In genomic region chr3:121545049-121545563, GRCh38 we compare ENCODE assay signal across 8 cellular contexts. TPM values are rescaled to one million over a fixed set of nuclear protein-coding genes. Genes with fewer than 3 reads are reported as not detected.
A peak's percentile ranks its signal among the peaks of the same experiment; 100 is the strongest.
DNase-seq lines count a peak whose midpoint lies in the region; TF ChIP-seq lines count a peak whose summit lies in the region.

No MANE protein-coding gene starts in this region.

- peak overlapping the region; percentile 77 for H3K9ac ChIP-seq in GM23248
- H3K9ac ChIP-seq in SK-N-SH, result peak overlapping the region; percentile 67; the same call in 1 of the 2 replicates

- TF ChIP-seq EP300 in SK-N-SH (IDR thresholded peaks at IDR 0.05; ENCODE audit: borderline replicate concordance in 1 of 2, low read depth in 1 of 2, low read length in 1 of 2), result no peak

- no peaks in the 10 kb centered on the region for H3K9me3 Mint-ChIP-seq in CD14-positive monocyte

- POLR2A ChIA-PET in SK-N-SH (lab: Yijun Ruan, JAX), result no interaction called here

- no peak for TF ChIP-seq RAD21 in SK-N-SH (IDR thresholded peaks at IDR 0.05; ENCODE audit: low read length)

- H3K4me3 ChIP-seq in GM23248 (peak overlapping the region; percentile 91), SK-N-SH (ENCODE audit: low read depth in 2 of 2, low read length in 1 of 2) (peak overlapping the region; percentile 73 to 90), fibroblast of the aortic adventitia (ENCODE audit: low read depth, low read length) (peak overlapping the region; percentile 90), retinal pigment epithelial cell (ENCODE audit: low read length) (peak overlapping the region; percentile 90)

- peaks cover 0 to 2% (median 0%) of the 10 kb centered on the region in 3 donors for H3K27me3 Mint-ChIP-seq in CD14-positive monocyte (ENCODE audit: low read depth in 3 of 3)

- H3K9me2 ChIP-seq in GM23248 (ENCODE audit: insufficient read depth), result no peaks in the 10 kb centered on the region
- no peaks in the 10 kb centered on the region for H3K9me2 ChIP-seq in SK-N-SH

- DNase-seq in CD14-positive monocyte (ENCODE audit: low spot score) (no peak), GM23248 (peak; percentile 49), SK-N-SH (no peak), fibroblast of the aortic adventitia (ENCODE audit: low read depth) (no peak), retinal pigment epithelial cell (ENCODE audit: low read depth) (no peak), LoVo (ENCODE audit: low spot score) (no peak), Ammon's horn (ENCODE audit: low spot score) (no peak)
- no peak for DNase-seq in stimulated activated naive CD4-positive, alpha-beta T cell (lab: John Stamatoyannopoulos, UW)

- in situ Hi-C loops in GM23248 (cut with MboI), result no loop called here

- H3K27ac Mint-ChIP-seq in CD14-positive monocyte, result peak overlapping the region in 6 of 7 donors; percentile 8 to 83 (median 70)

- H3K36me3 Mint-ChIP-seq in CD14-positive monocyte, result peaks cover 10 to 28% of the 10 kb centered on the region in 2 donors

- H2AFZ ChIP-seq in GM23248, result peak overlapping the region; percentile 100
- H2AFZ ChIP-seq in SK-N-SH (ENCODE audit: low read depth), result peak overlapping the region; percentile 86

- no peaks in the 10 kb centered on the region for H3K27me3 ChIP-seq in GM23248 (replicated peaks; ENCODE audit: insufficient read depth)
- H3K27me3 ChIP-seq in SK-N-SH (ENCODE audit: insufficient read depth), result no peaks in the 10 kb centered on the region

- WGBS in GM23248 (ENCODE audit: low coverage in 1 of 2, low lambda C conversion rate in 2 of 2, missing lambda C conversion rate in 2 of 2), 2 experiments, result 1 to 2% methylated on average over 18 of the region's 18 CpGs
- 2% methylated on average over 18 of the region's 18 CpGs for WGBS in SK-N-SH (ENCODE audit: low lambda C conversion rate)

- H3K4me2 ChIP-seq in GM23248 (ENCODE audit: unreplicated experiment) (peak overlapping the region; percentile 99), SK-N-SH (peak overlapping the region; percentile 84)

- H3K4me1 ChIP-seq in GM23248 (ENCODE audit: insufficient read depth) (peaks cover 6% of the 10 kb centered on the region; the same call in 1 of the 2 replicates), SK-N-SH (ENCODE audit: control insufficient read depth in 1 of 2, insufficient read depth in 2 of 2, low read depth in 1 of 2, low read length in 1 of 2) (peaks cover 0 to 6% of the 10 kb centered on the region in 2 experiments; a peak in 2 of 4 replicates)

- peak overlapping the region; percentile 18 for H3K27ac ChIP-seq in GM23248
- H3K27ac ChIP-seq in SK-N-SH (ENCODE audit: low read depth in 2 of 2, low read length in 1 of 2), result peak overlapping the region in 1 of 2 experiments; percentile 55; a peak in 1 of 4 replicates

- peaks cover 21% of the 10 kb centered on the region for H3K4me1 Mint-ChIP-seq in CD14-positive monocyte

- H3F3A ChIP-seq in GM23248 (ENCODE audit: insufficient read depth) (no peaks in the 10 kb centered on the region; the same call in 1 of the 2 replicates), SK-N-SH (replicated peaks; ENCODE audit: insufficient read depth) (peaks cover 13% of the 10 kb centered on the region)

- CTCF ChIA-PET in SK-N-SH (lab: Yijun Ruan, JAX), result interaction anchor here (1.3 to 3.4 kb wide), 5 partner anchors 10 to 1134 kb away, joined by 3 to 28 read pairs (median 4); no protein-coding TSS in a partner anchor

- H4K20me1 ChIP-seq in GM23248 (ENCODE audit: insufficient read depth), result no peaks in the 10 kb centered on the region
- H4K20me1 ChIP-seq in SK-N-SH (ENCODE audit: insufficient read depth), result no peaks in the 10 kb centered on the region

- H3K36me3 ChIP-seq in GM23248 (ENCODE audit: low read depth) (no peaks in the 10 kb centered on the region), SK-N-SH (replicated peaks in 1 of 2; ENCODE audit: control insufficient read depth in 1 of 2, insufficient read depth in 2 of 2, low read length in 1 of 2) (no peaks in the 10 kb centered on the region)

- H3K4me3 Mint-ChIP-seq in CD14-positive monocyte, result peak overlapping the region; percentile 92

- TF ChIP-seq CTCF in CD14-positive monocyte (IDR thresholded peaks at IDR 0.05) (no peak), SK-N-SH (IDR thresholded peaks at IDR 0.05) (no peak), fibroblast of the aortic adventitia (IDR thresholded peaks at IDR 0.05; ENCODE audit: insufficient read depth, low read length) (no peak), retinal pigment epithelial cell (conservative IDR thresholded peaks at IDR 0.05; ENCODE audit: low read depth, low read length) (no peak)

- H3K9me3 ChIP-seq in GM23248 (ENCODE audit: low read depth) (no peaks in the 10 kb centered on the region), SK-N-SH (no peaks in the 10 kb centered on the region)

- H3K79me2 ChIP-seq in GM23248 (ENCODE audit: insufficient read depth), result peaks cover 27% of the 10 kb centered on the region
- H3K79me2 ChIP-seq in SK-N-SH (ENCODE audit: insufficient read depth), result peaks cover 34% of the 10 kb centered on the region

- intact Hi-C loops in CD14-positive monocyte (cut with micrococcal nuclease), result loop anchor here (5.0 to 10.0 kb wide), 5 partner anchors 110 to 1140 kb away; partner anchors contain the start of genes WDR5B (in 2 of the 2) and PARP14 (in 1 of the 2)

TF ChIP-seq in SK-N-SH, 30 proteins besides CTCF, POLR2A, EP300 and RAD21 (continues in another document):
- TF ChIP-seq ZBTB33 (IDR thresholded peaks at IDR 0.05; ENCODE audit: borderline replicate concordance, low read depth) (no peak), NFIC (IDR thresholded peaks at IDR 0.05; ENCODE audit: borderline replicate concordance) (no peak), POLR2AphosphoS5 (IDR thresholded peaks at IDR 0.05; ENCODE audit: low read depth, low read length) (no peak), TEAD4 (IDR thresholded peaks at IDR 0.05; ENCODE audit: borderline replicate concordance, insufficient read depth) (no peak), GATA2 (CRISPR knock-in tag; IDR thresholded peaks at IDR 0.05) (no peak), RXRA (IDR thresholded peaks at IDR 0.05; ENCODE audit: borderline replicate concordance, low read depth) (no peak)

RNA-seq across cellular contexts. Expression of gene POLQ, which starts 0.7 kb away (rescaled TPM):
- polyA plus RNA-seq in CD14-positive monocyte, result under 1 TPM in 1 of 2 donors, not detected in 1; 0.03 TPM
- 1.6 and 2.5 TPM in 2 replicates for total RNA-seq in GM23248 (2014; rRNA removed; shearing (Covaris generic))
- 0.81 and 1.0 TPM in 2 replicates for polyA plus RNA-seq in GM23248 (2016; fragmentation: Nextera tagmentation; extraction: Ambion mirVana)
- polyA plus RNA-seq in SK-N-SH (2012; rRNA removed), result 1.4 and 2.6 TPM in 2 replicates
- 1.7 TPM in 2 replicates for polyA plus RNA-seq in SK-N-SH (2012; cell fraction: cytosol; rRNA removed)
- polyA plus RNA-seq in SK-N-SH (2012; cell fraction: nucleus; rRNA removed), result 3.0 and 5.8 TPM in 2 replicates
- 0.49 and 10.1 TPM in 2 replicates for total RNA-seq in fibroblast of the aortic adventitia (ENCODE audit: low replicate concordance)

RNA-seq across cellular contexts. Expression of gene ARGFX, which starts 22.6 kb away (rescaled TPM):
- polyA plus RNA-seq in CD14-positive monocyte, result not detected
- not detected in 2 replicates for total RNA-seq in GM23248 (2014; rRNA removed; shearing (Covaris generic))
- polyA plus RNA-seq in GM23248 (2016; fragmentation: Nextera tagmentation; extraction: Ambion mirVana), result not detected in 2 replicates
- not detected in 2 replicates for polyA plus RNA-seq in SK-N-SH (2012; rRNA removed)
- not detected in 2 replicates for polyA plus RNA-seq in SK-N-SH (2012; cell fraction: cytosol; rRNA removed)
- not detected in 2 replicates for polyA plus RNA-seq in SK-N-SH (2012; cell fraction: nucleus; rRNA removed)
- not detected in 2 replicates for total RNA-seq in fibroblast of the aortic adventitia (ENCODE audit: low replicate concordance)

RNA-seq across cellular contexts. Expression of gene FBXO40, which starts 48.1 kb away (rescaled TPM):
- polyA plus RNA-seq in CD14-positive monocyte, result not detected
- not detected in 2 replicates for total RNA-seq in GM23248 (2014; rRNA removed; shearing (Covaris generic))
- polyA plus RNA-seq in GM23248 (2016; fragmentation: Nextera tagmentation; extraction: Ambion mirVana), result not detected in 2 replicates
- not detected in 2 replicates for polyA plus RNA-seq in SK-N-SH (2012; rRNA removed)
- polyA plus RNA-seq in SK-N-SH (2012; cell fraction: cytosol; rRNA removed), result not detected in 2 replicates
- polyA plus RNA-seq in SK-N-SH (2012; cell fraction: nucleus; rRNA removed), result not detected in 2 replicates
- under 0.01 TPM in 1 of 2 replicates, not detected in the other for total RNA-seq in fibroblast of the aortic adventitia (ENCODE audit: low replicate concordance)
